In genomic region chrX:153724252-153725038, GRCh38 we compare ENCODE assay signal across 8 cellular contexts. TPM values are rescaled to one million over a fixed set of nuclear protein-coding genes. Genes with fewer than 3 reads are reported as not detected.
DNase-seq lines count a peak whose midpoint lies in the region; ATAC-seq and TF ChIP-seq lines count a peak whose summit lies in the region.

TSS of gene ABCD1 (plus strand) at chrX:153724856. CDS start at chrX:153725267, 411 bp downstream.
TSS of gene BCAP31 (minus strand) at chrX:153724387. CDS start at chrX:153723244, 1,143 bp downstream.

- peaks cover 48% of the 10 kb centered on the region for H3K4me1 Mint-ChIP-seq in activated B cell treated with CpG ODN at 0.5 μM for 24 hours

- no peak for TF ChIP-seq CTCF in activated B cell treated with CpG ODN at 0.5 μM for 24 hours (IDR thresholded peaks at IDR 0.05)

- H3K27ac Mint-ChIP-seq in activated B cell treated with CpG ODN at 0.5 μM for 24 hours, result peak within 1 kb of the TSS; percentile 86

- H3K79me2 ChIP-seq in ACC112 (ENCODE audit: control insufficient read depth, insufficient read depth, low read length, unreplicated experiment), result peaks cover 34% of the 10 kb centered on the region

- peak within 1 kb of the TSS; percentile 7 for H2AFZ ChIP-seq in ACC112 (ENCODE audit: low read length, unreplicated experiment)

- peak; percentile 95 for DNase-seq in NCI-H345 (lab: John Stamatoyannopoulos, UW)
- peak; percentile 84 for DNase-seq in activated B cell treated with CpG ODN at 0.5 μM for 24 hours
- peak in 59 of 61 donors; percentile 26 to 93 (median 82) for DNase-seq in caudate nucleus (lab: John Stamatoyannopoulos, UW)
- DNase-seq in islet precursor cell, result peak; percentile 93
- peak; percentile 74 to 80 for DNase-seq in stimulated activated CD4-positive, alpha-beta T cell treated with anti-CD3 and anti-CD28 coated beads, Interleukin-12 subunit alpha, Interleukin-12 subunit beta, amount 100 ng/mL, for 24 hours (ENCODE audit: low read depth in 2 of 2)

- no peaks in the 10 kb centered on the region for H3K27me3 ChIP-seq in ACC112 (ENCODE audit: insufficient read depth, low read length)

- no peaks in the 10 kb centered on the region for H3K9me3 Mint-ChIP-seq in activated B cell treated with CpG ODN at 0.5 μM for 24 hours

- POLR2A ChIA-PET in activated B cell treated with CpG ODN at 0.5 μM for 24 hours (lab: Charles Lee), result interaction anchor here (0.6 to 1.0 kb wide), 2 partner anchors 197 to 202 kb away, joined by 3 read pairs; no protein-coding TSS in a partner anchor

- CTCF ChIA-PET in activated B cell treated with CpG ODN at 0.5 μM for 24 hours (lab: Charles Lee), result no interaction called here

- ATAC-seq in GM18867 (IDR thresholded peaks at IDR 0.05; ENCODE audit: unreplicated experiment), result peak; percentile 56
- peak; percentile 45 for ATAC-seq in HG03103 (IDR thresholded peaks at IDR 0.05; ENCODE audit: low read depth, unreplicated experiment)
- peak; percentile 78 for ATAC-seq in activated B cell treated with CpG ODN at 0.5 μM for 24 hours (ENCODE audit: low read depth)

- H3K36me3 ChIP-seq in ACC112 (ENCODE audit: insufficient read depth, low read length), result peaks cover 6% of the 10 kb centered on the region; the same call in 1 of the 2 replicates

- peaks cover 20% of the 10 kb centered on the region for H3K36me3 Mint-ChIP-seq in activated B cell treated with CpG ODN at 0.5 μM for 24 hours (ENCODE audit: low read depth)

- peak within 1 kb of the TSS; percentile 74 for H3K27ac ChIP-seq in ACC112 (ENCODE audit: low read depth, low read length)
- peak within 1 kb of the TSS; percentile 71 for H3K27ac ChIP-seq in caudate nucleus (ENCODE audit: low read depth, low read length)

- intact Hi-C loops in activated B cell treated with CpG ODN at 0.5 μM for 24 hours (cut with micrococcal nuclease), result loop anchor here (1.0 to 10.0 kb wide), 8 partner anchors 37 to 792 kb away; partner anchors contain the start of genes CCNQ, EMD, FAM3A and FLNA

- H3K4me1 ChIP-seq in ACC112 (ENCODE audit: control insufficient read depth, insufficient read depth, low read length, unreplicated experiment), result peaks cover 25% of the 10 kb centered on the region

- H3K4me3 ChIP-seq in ACC112 (ENCODE audit: low read depth, low read length), result peak within 1 kb of the TSS; percentile 80

- H3K27me3 Mint-ChIP-seq in activated B cell treated with CpG ODN at 0.5 μM for 24 hours, result no peaks in the 10 kb centered on the region

- peak within 1 kb of the TSS; percentile 85 for H3K4me3 Mint-ChIP-seq in activated B cell treated with CpG ODN at 0.5 μM for 24 hours

RNA-seq across cellular contexts. Expression of gene ABCD1, which starts in this region (rescaled TPM):
- 2.6 and 2.8 TPM in 2 replicates for total RNA-seq in activated B cell treated with CpG ODN at 0.5 μM for 24 hours

RNA-seq across cellular contexts. Expression of gene BCAP31, which starts in this region (rescaled TPM):
- 90.5 and 90.7 TPM in 2 replicates for total RNA-seq in activated B cell treated with CpG ODN at 0.5 μM for 24 hours

Comparison
In these comparisons a context has a peak if more than half of its experiments do, and no peak if none do; other contexts are left out.
1. Peak in every context shown above with its lines: DNase-seq, ATAC-seq, H3K4me3 ChIP-seq and H3K27ac ChIP-seq.